In the genomic region with DNA sequence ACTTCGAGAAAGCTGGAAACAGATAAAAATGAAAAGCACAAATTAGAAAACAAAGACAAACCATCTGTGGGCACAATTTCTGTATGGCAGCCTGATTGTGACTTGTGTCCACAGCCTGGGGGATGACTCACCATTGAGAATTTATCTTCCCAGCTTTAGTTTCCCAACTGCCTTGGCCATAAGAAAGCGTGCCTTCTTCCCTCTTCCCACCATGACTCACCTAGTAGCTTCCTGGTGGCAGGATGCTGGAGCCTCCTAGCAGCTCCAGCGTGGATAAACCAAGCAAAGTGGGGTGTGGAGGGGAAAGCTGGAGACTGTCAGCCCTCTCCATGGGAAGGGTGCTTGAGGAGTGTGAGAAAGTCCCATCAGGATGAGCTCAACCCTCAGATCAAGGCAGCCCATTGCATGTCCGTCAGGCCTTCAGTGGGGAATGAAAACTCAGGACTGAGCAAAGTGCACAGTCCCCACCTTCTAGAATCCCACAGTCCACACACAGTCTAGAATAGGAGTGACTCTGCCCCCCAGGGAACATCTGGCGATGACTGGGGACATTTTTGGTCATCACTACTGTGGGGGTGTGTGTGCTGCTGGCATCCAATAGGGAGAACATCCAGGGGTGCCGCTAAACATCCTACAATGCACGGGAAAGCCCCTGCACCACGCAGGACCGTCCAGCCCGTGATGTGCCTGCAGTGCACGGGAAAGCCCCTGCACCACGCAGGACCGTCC, we compare ENCODE assay signal across 8 cellular contexts. TPM values are rescaled to one million over a fixed set of nuclear protein-coding genes. Genes with fewer than 3 reads are reported as not detected.
A peak's percentile ranks its signal among the peaks of the same experiment; 100 is the strongest.
DNase-seq lines count a peak whose midpoint lies in the region; TF ChIP-seq lines count a peak whose summit lies in the region.

No MANE protein-coding gene starts in this region.

- DNase-seq in AG04450 (ENCODE audit: low read depth, low spot score) = peak; percentile 67
- DNase-seq in HS-27A (ENCODE audit: low read depth) = peak; percentile 36
- DNase-seq in amniotic epithelial cell (ENCODE audit: low read depth) = peak; percentile 86
- peak; percentile 72 for DNase-seq in kidney glomerular epithelial cell (lab: John Stamatoyannopoulos, UW)
- no peak for DNase-seq in NCI-H774 (lab: John Stamatoyannopoulos, UW)
- DNase-seq in caudate nucleus (lab: John Stamatoyannopoulos, UW) = no peak
- no peak for DNase-seq in dermis blood vessel endothelial cell
- DNase-seq in cortex of kidney (lab: John Stamatoyannopoulos, UW) = no peak

- TF ChIP-seq CTCF in AG04450 (IDR thresholded peaks at IDR 0.05; ENCODE audit: low read depth, low read length) = no peak

- H3K27ac ChIP-seq in AG04450 (ENCODE audit: low read depth, low read length) = peak overlapping the region; percentile 61
- H3K27ac ChIP-seq in caudate nucleus (ENCODE audit: low read depth, low read length) = no peak overlapping the region

- CTCF ChIA-PET in AG04450 (lab: Charles Lee) = interaction anchor here (1.0 to 1.2 kb wide), 2 partner anchors 10 to 141 kb away, joined by 3 to 5 read pairs; no protein-coding TSS in a partner anchor

- H3K9me3 ChIP-seq in AG04450 (ENCODE audit: control insufficient read depth, insufficient read depth, low read length) = no peaks in the 10 kb centered on the region; the same call in 1 of the 2 replicates

- no peak overlapping the region for H3K4me3 ChIP-seq in AG04450 (ENCODE audit: low read depth, low read length)

- POLR2A ChIA-PET in AG04450 (lab: Yijun Ruan, JAX) = interaction anchor here (1.0 kb wide), 1 partner anchor 28 kb away, joined by 3 read pairs; no protein-coding TSS in a partner anchor

- H3K27me3 ChIP-seq in AG04450 (ENCODE audit: control insufficient read depth, insufficient read depth, low read length) = no peaks in the 10 kb centered on the region

RNA-seq across cellular contexts. Expression of gene SERPINA2, which starts 21.0 kb away (rescaled TPM):
- polyA plus RNA-seq in AG04450 (2011; rRNA removed) = not detected in 2 replicates
- polyA minus RNA-seq in AG04450 (2011; rRNA and poly(A)+ RNA removed) = not detected in 2 replicates
- total RNA-seq in dermis blood vessel endothelial cell = not detected in 2 replicates

RNA-seq across cellular contexts. Expression of gene SERPINA6, which starts 22.4 kb away (rescaled TPM):
- polyA plus RNA-seq in AG04450 (2011; rRNA removed) = not detected in 2 replicates
- polyA minus RNA-seq in AG04450 (2011; rRNA and poly(A)+ RNA removed) = not detected in 2 replicates
- total RNA-seq in dermis blood vessel endothelial cell = not detected in 2 replicates

RNA-seq across cellular contexts. Expression of gene SERPINA1, which starts 42.9 kb away (rescaled TPM):
- polyA plus RNA-seq in AG04450 (2011; rRNA removed) = 1.7 and 1.9 TPM in 2 replicates
- 0.87 and 0.92 TPM in 2 replicates for polyA minus RNA-seq in AG04450 (2011; rRNA and poly(A)+ RNA removed)
- 0.23 and 0.51 TPM in 2 replicates for total RNA-seq in dermis blood vessel endothelial cell

RNA-seq across cellular contexts. Expression of gene SERPINA10, which starts 52.4 kb away (rescaled TPM):
- polyA plus RNA-seq in AG04450 (2011; rRNA removed) = not detected in 2 replicates
- not detected in 2 replicates for polyA minus RNA-seq in AG04450 (2011; rRNA and poly(A)+ RNA removed)
- not detected in 2 replicates for total RNA-seq in dermis blood vessel endothelial cell

Comparison
In these comparisons a context has a peak if more than half of its experiments do, and no peak if none do; other contexts are left out.
1. DNase-seq: peak in AG04450 (single experiment), HS-27A (single experiment), amniotic epithelial cell (single experiment) and kidney glomerular epithelial cell (single experiment); none in NCI-H774 (single experiment), caudate nucleus (0 of 61), dermis blood vessel endothelial cell (single experiment) and cortex of kidney (single experiment).